In the genomic region with DNA sequence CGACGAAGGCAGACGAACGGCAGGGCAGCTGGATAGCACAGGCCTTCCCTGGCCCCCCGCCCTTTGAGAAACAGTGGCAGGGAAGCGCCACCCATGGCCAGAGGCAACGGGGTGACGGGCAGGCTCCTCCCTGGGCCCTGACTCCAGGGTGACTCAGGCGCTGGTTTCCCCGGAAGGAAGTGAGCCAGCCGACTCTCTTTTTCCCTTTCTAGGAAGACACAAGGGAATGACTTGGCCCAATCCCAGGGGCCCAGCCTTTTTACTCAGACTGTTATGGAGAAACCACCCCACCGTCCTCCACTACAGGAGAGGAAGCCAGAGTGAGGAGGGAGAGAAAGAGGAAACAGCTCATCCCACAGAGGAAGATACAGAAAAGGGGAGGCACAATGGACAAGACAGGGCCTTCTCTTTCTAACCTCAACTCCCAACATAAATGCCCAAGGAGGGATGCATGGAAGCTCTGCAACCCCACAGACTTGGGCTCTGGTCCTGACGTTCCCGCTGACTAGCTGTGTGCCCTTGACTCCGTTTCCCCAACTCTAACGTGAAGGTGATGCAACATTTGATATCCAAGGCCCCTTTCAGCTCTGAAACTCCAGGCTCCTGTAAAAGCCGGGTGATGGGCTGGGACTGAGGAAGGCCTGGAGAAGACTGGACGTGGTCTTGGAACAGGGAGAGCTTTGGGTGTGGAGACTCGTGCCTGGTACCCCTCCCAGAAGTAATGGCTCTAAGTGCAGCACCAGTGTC, we compare ENCODE assay signal across 8 cellular contexts. TPM values are rescaled to one million over a fixed set of nuclear protein-coding genes. Genes with fewer than 3 reads are reported as not detected.
DNase-seq lines count a peak whose midpoint lies in the region; ATAC-seq lines count a peak whose summit lies in the region.

No MANE protein-coding gene starts in this region.

- in situ Hi-C loops in ACHN (cut with HindIII; ENCODE audit: low pct_ligation_motif_present, low pct_unique_long_range_greater_than_20kb, low sequenced_read_pairs) = no loop called here

- ATAC-seq in HG03039 (IDR thresholded peaks at IDR 0.05; ENCODE audit: unreplicated experiment) (no peak), GM18519 (IDR thresholded peaks at IDR 0.05; ENCODE audit: low FRiP score, unreplicated experiment) (no peak)

- peak overlapping the region; percentile 36 for H3K27ac ChIP-seq in caudate nucleus (ENCODE audit: low read depth, low read length)

- DNase-seq in ACHN = peak; percentile 93
- DNase-seq in LoVo (ENCODE audit: low spot score) = peak; percentile 92
- DNase-seq in caudate nucleus (lab: John Stamatoyannopoulos, UW) = peak in 8 of 61 donors; percentile 20 to 67 (median 45)
- peak; percentile 93 for DNase-seq in mesenteric fat pad (ENCODE audit: low spot score)
- no peak for DNase-seq in RPMI8226
- DNase-seq in stimulated activated CD4-positive, alpha-beta T cell treated with anti-CD3 and anti-CD28 coated beads, Interleukin-4, amount 100 ng/mL, for 1 hour = no peak

RNA-seq across cellular contexts. Expression of gene ACTN1, which starts 27.9 kb away (rescaled TPM):
- 215 TPM for total RNA-seq in mesenteric fat pad

Comparison
In these comparisons a context has a peak if more than half of its experiments do, and no peak if none do; other contexts are left out.
1. DNase-seq: peak in ACHN (single experiment), LoVo (single experiment) and mesenteric fat pad (single experiment); none in RPMI8226 (single experiment) and stimulated activated CD4-positive, alpha-beta T cell treated with anti-CD3 and anti-CD28 coated beads, Interleukin-4, amount 100 ng/mL, for 1 hour (single experiment).